ENCODE assay signal across 8 cellular contexts in the genomic region with DNA sequence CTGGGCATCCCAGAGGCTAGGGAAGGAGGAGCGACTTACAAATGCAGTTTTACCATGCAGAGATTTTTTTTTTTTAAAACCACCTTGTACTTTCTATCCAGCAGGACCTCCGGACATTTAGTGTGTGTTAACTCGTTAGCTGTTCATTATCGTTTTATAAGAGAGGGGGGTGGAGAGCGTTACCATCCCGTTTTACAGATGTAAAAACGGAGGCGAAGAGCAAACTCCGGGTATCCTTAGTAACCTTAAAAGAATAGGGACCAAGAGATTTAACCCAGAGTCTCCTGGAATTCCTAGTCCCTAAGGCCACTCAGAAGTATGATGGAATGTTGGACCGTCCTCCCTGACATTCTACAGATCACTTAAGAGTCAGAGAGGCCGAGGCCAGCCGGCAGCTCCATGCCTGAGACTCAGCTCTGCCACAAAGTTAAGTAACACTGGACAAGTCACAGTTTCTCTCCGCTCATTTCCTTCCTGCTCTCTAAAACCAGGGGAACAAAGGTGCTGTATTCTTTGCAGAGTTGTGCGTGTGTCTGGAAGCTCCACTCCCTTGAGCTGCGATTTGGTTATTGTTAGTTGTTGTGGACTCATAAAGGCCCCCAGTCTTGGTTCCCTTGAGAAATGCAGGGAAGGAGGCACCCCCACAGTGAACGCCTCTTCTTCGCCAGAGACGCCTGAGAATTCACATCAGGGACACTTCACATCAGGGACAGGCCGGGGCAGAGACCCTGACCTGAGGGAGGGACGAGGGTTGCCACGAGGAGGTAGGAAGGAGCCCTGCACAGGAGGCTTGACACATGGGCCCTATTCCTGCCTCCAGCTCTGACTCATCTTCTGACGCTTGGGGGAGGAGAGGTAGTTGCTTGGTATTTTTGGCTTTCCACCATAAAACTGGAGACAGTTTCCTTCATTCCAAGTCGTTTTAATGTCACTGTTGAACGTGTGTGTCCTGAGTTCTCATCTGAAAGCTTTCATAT. TPM values are rescaled to one million over a fixed set of nuclear protein-coding genes. Genes with fewer than 3 reads are reported as not detected.
DNase-seq lines count a peak whose midpoint lies in the region; ATAC-seq and TF ChIP-seq lines count a peak whose summit lies in the region.

No MANE protein-coding gene starts in this region.

- H3K4me1 Mint-ChIP-seq in activated CD4-positive, alpha-beta memory T cell treated with anti-CD3 and anti-CD28 coated beads for 36 hours (ENCODE audit: low read depth): peaks cover 48% of the 10 kb centered on the region
- H3K4me1 Mint-ChIP-seq in nephron: peaks cover 44% of the 10 kb centered on the region

- H3K27me3 ChIP-seq in KMS-11 (ENCODE audit: insufficient read depth, low read depth) (no peaks in the 10 kb centered on the region), fibroblast of lung (ENCODE audit: control insufficient read depth, insufficient read depth, low read length) (no peaks in the 10 kb centered on the region)

- peaks cover 22% of the 10 kb centered on the region; the same call in 1 of the 2 replicates for H3K79me2 ChIP-seq in KMS-11 (ENCODE audit: insufficient read depth, low read depth)
- peaks cover 54% of the 10 kb centered on the region for H3K79me2 ChIP-seq in fibroblast of lung (ENCODE audit: control insufficient read depth, insufficient read depth, low read length)

- DNase-seq in Daoy (ENCODE audit: low read depth): peak; percentile 82
- peak; percentile 39 for DNase-seq in activated CD4-positive, alpha-beta memory T cell treated with anti-CD3 and anti-CD28 coated beads for 36 hours
- DNase-seq in fibroblast of lung (ENCODE audit: low read depth in 2 of 2): peak; percentile 84 to 89
- DNase-seq in NCI-H2107 (lab: John Stamatoyannopoulos, UW): no peak

- no peaks in the 10 kb centered on the region for H3K9me3 ChIP-seq in fibroblast of lung (ENCODE audit: control insufficient read depth, insufficient read depth, low read depth, low read length)

- intact Hi-C loops in activated CD4-positive, alpha-beta memory T cell treated with anti-CD3 and anti-CD28 coated beads for 36 hours (cut with micrococcal nuclease): loop anchor here (1.0 to 2.0 kb wide), 2 partner anchors 84 to 118 kb away; partner anchors contain the start of genes ACACA, SYNRG and TADA2A

- H3K27ac ChIP-seq in KMS-11: no peak overlapping the region
- H3K27ac ChIP-seq in fibroblast of lung (ENCODE audit: insufficient read depth, low read length): peak overlapping the region; percentile 98

- H3K27me3 Mint-ChIP-seq in activated CD4-positive, alpha-beta memory T cell treated with anti-CD3 and anti-CD28 coated beads for 36 hours: no peaks in the 10 kb centered on the region
- H3K27me3 Mint-ChIP-seq in nephron (ENCODE audit: low read depth): peaks cover 7% of the 10 kb centered on the region

- no peaks in the 10 kb centered on the region for H3K36me3 Mint-ChIP-seq in activated CD4-positive, alpha-beta memory T cell treated with anti-CD3 and anti-CD28 coated beads for 36 hours
- H3K36me3 Mint-ChIP-seq in nephron (ENCODE audit: low read depth): no peaks in the 10 kb centered on the region

- H3K4me3 Mint-ChIP-seq in activated CD4-positive, alpha-beta memory T cell treated with anti-CD3 and anti-CD28 coated beads for 36 hours: peak overlapping the region; percentile 90
- H3K4me3 Mint-ChIP-seq in nephron: peak overlapping the region; percentile 90 to 95 (median 93)

- H4K20me1 ChIP-seq in KMS-11 (ENCODE audit: insufficient read depth) (no peaks in the 10 kb centered on the region), fibroblast of lung (ENCODE audit: control insufficient read depth, extremely low read depth, insufficient read depth, low read length) (no peaks in the 10 kb centered on the region)

- CTCF ChIA-PET in activated CD4-positive, alpha-beta memory T cell treated with anti-CD3 and anti-CD28 coated beads for 36 hours (lab: Charles Lee): interaction anchor here (0.7 to 1.4 kb wide), 2 partner anchors 37 to 889 kb away, joined by 3 to 4 read pairs; no protein-coding TSS in a partner anchor

- ATAC-seq in HG02870 (IDR thresholded peaks at IDR 0.05; ENCODE audit: unreplicated experiment) (no peak), GM21717 (IDR thresholded peaks at IDR 0.05; ENCODE audit: unreplicated experiment) (no peak)

- H3K4me2 ChIP-seq in KMS-11: peak overlapping the region; percentile 75
- H3K4me2 ChIP-seq in fibroblast of lung (ENCODE audit: extremely low read depth, insufficient read depth, low read length): peak overlapping the region; percentile 94

- no peak for TF ChIP-seq CTCF in KMS-11 (conservative IDR thresholded peaks at IDR 0.05; ENCODE audit: low read depth, low read length)
- TF ChIP-seq CTCF in fibroblast of lung (conservative IDR thresholded peaks at IDR 0.05 in 1 of 2, IDR thresholded peaks at IDR 0.05 in 1 of 2; ENCODE audit: low read depth in 1 of 2, low read length in 2 of 2): no peak
- TF ChIP-seq CTCF in nephron (IDR thresholded peaks at IDR 0.05; ENCODE audit: unreplicated experiment in 3 of 3): no peak

- H3K4me1 ChIP-seq in KMS-11 (ENCODE audit: low read depth, poor library complexity, severe bottlenecking): peaks cover 21% of the 10 kb centered on the region
- peaks cover 27% of the 10 kb centered on the region for H3K4me1 ChIP-seq in fibroblast of lung (ENCODE audit: control insufficient read depth, extremely low read depth, insufficient read depth, low read length)

- H3K4me3 ChIP-seq in KMS-11 (IDR thresholded peaks at IDR 0.05; ENCODE audit: insufficient read depth, low read depth, low read length) (no peak overlapping the region), fibroblast of lung (replicated peaks in 1 of 4; ENCODE audit: control extremely low read depth in 1 of 4, insufficient read depth in 1 of 4, low read depth in 3 of 4, low read length in 4 of 4) (peak overlapping the region; percentile 82 to 91 (median 87))

- peak overlapping the region; percentile 78 for H3K27ac Mint-ChIP-seq in activated CD4-positive, alpha-beta memory T cell treated with anti-CD3 and anti-CD28 coated beads for 36 hours
- H3K27ac Mint-ChIP-seq in nephron: peak overlapping the region; percentile 40 to 86 (median 75)

- H3K9ac ChIP-seq in KMS-11 (no peak overlapping the region), fibroblast of lung (ENCODE audit: insufficient read depth, low read length) (peak overlapping the region; percentile 91)

- POLR2A ChIA-PET in activated CD4-positive, alpha-beta memory T cell treated with anti-CD3 and anti-CD28 coated beads for 36 hours (lab: Charles Lee): interaction anchor here (1.0 kb wide), 1 partner anchor 61 kb away, joined by 5 read pairs; no protein-coding TSS in a partner anchor

- H3K36me3 ChIP-seq in KMS-11 (ENCODE audit: insufficient read depth) (no peaks in the 10 kb centered on the region), fibroblast of lung (ENCODE audit: control insufficient read depth, insufficient read depth, low read length) (peaks cover 2% of the 10 kb centered on the region)

- no peaks in the 10 kb centered on the region for H3K9me3 Mint-ChIP-seq in activated CD4-positive, alpha-beta memory T cell treated with anti-CD3 and anti-CD28 coated beads for 36 hours
- H3K9me3 Mint-ChIP-seq in nephron: no peaks in the 10 kb centered on the region

- H2AFZ ChIP-seq in KMS-11 (ENCODE audit: low read depth) (no peak overlapping the region), fibroblast of lung (ENCODE audit: low read length) (no peak overlapping the region)

RNA-seq across cellular contexts. Expression of gene DUSP14, which starts 1.2 kb away (rescaled TPM):
- total RNA-seq in Daoy (2014; rRNA removed; shearing (Covaris generic)): 29.8 and 30.9 TPM in 2 replicates
- total RNA-seq in activated CD4-positive, alpha-beta memory T cell treated with anti-CD3 and anti-CD28 coated beads for 36 hours: 10 to 100 TPM; 17.4 to 19.0 TPM
- total RNA-seq in fibroblast of lung: 61.4 and 121 TPM in 2 replicates
- polyA plus RNA-seq in fibroblast of lung: 153 and 161 TPM in 2 replicates
- polyA plus RNA-seq in fibroblast of lung (2012): 103 and 112 TPM in 2 replicates
- 123 and 147 TPM in 2 replicates for polyA minus RNA-seq in fibroblast of lung (ENCODE audit: low replicate concordance)
